Comparison of ENCODE assay signal across 20 cellular contexts in genomic region chrX:4682637-4683036, GRCh38.
"Had no signal": no experiment of that assay in that cellular context is flagged by ENCODE, and none has a peak within 500 bp of the region (broad histone marks: within the 10 kb centered on the region; RNA-seq: fewer than 3 reads in every experiment).

No MANE protein-coding gene starts in this region.

- H3K4me3 ChIP-seq: MG63 had no signal

- DNase-seq: IMR-90, Karpas-422, KG1, MG63, NCI-H1048, NCI-H1105, NCI-H1417, NCI-H1436 treated with DMSO at 0.1 percent for 48 hours, NCI-H1694, NCI-H187 treated with DMSO at 0.1 percent for 48 hours, NCI-H2029 treated with DMSO at 0.1 percent for 48 hours, NCI-H2171 treated with DMSO at 0.1 percent for 48 hours, NCI-H345, NCI-H446 treated with DMSO at 0.1 percent for 48 hours, NCI-H510A treated with DMSO at 0.1 percent for 48 hours, Right ventricle myocardium superior, RPMI8226, T-helper 1 cell had no signal

- ATAC-seq: HepG2, SK-N-SH treated with all-trans-retinoic acid at 6 μM for 48 hours had no signal
